ENCODE assay signal across 11 cellular contexts in the genomic region with DNA sequence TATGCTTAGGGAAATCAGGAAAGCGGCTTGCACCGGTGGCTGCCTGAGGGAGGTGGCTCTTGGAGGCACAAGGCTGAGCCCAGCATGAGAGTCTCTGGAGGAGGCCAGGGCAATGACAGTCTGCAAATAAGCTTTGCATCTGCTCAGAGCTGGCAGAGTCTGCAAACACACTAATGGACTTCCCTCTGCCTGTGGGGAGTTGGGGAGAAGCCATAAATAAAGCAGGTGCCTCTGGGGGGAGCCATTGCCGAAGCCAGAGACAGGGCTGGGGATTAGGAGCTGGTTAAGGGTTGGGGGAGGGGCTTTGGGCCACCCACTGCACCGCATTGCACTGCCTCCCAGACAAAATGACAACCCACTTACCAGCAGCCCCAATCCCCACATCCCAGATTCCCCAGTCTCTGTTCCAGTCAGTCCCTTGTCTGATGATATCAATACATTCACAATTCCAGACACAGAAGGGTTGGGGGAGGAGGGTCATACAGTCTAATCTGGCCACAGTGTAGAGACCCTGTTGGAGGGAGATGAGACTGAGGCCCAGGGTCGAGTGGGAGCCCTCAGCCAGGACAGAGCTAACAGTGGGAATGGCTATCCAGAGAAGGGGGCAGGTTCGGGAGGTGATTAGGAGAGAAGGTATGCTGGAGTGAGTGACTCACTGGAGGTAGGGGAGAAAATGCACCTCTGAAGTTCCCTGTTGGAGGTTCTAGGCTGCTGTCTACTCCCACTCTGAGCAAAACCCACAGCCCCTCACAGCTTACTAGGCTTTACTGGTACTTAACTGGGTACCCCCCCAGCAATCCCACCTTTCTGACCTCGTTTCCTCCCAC. TPM values are rescaled to one million over a fixed set of nuclear protein-coding genes. Genes with fewer than 3 reads are reported as not detected.
A peak's percentile ranks its signal among the peaks of the same experiment; 100 is the strongest.
DNase-seq lines count a peak whose midpoint lies in the region; ATAC-seq, FAIRE-seq and TF ChIP-seq lines count a peak whose summit lies in the region.
"Had no signal": no experiment of that assay in that cellular context is flagged by ENCODE, and none has a peak within 500 bp of the region (broad histone marks: within the 10 kb centered on the region; RNA-seq: fewer than 3 reads in every experiment).

No MANE protein-coding gene starts in this region.

- H3K4me2 ChIP-seq in K562 (ENCODE audit: insufficient read depth, low read length): no peak overlapping the region

- H3K4me1 Mint-ChIP-seq in activated naive CD4-positive, alpha-beta T cell treated with anti-CD3 and anti-CD28 coated beads for 36 hours (ENCODE audit: low read depth): peaks cover under 1% of the 10 kb centered on the region
- H3K4me1 Mint-ChIP-seq in activated naive CD4-positive, alpha-beta T cell treated with anti-CD3 and anti-CD28 coated beads, Interleukin-2, amount 10 ng/mL, durations not matched to agents 7 days and 5 days: peaks cover 4% of the 10 kb centered on the region

- H3K4me3 ChIP-seq in K562: no peak overlapping the region
- no peak overlapping the region for H3K4me3 ChIP-seq in upper lobe of right lung
- H3K4me3 ChIP-seq: thoracic aorta had no signal

- DNase-seq in activated naive CD4-positive, alpha-beta T cell treated with anti-CD3 and anti-CD28 coated beads for 36 hours: peak; percentile 26
- no peak for DNase-seq in activated naive CD4-positive, alpha-beta T cell treated with anti-CD3 and anti-CD28 coated beads, Interleukin-2, amount 10 ng/mL, durations not matched to agents 7 days and 5 days
- DNase-seq in NCI-H2107 (lab: John Stamatoyannopoulos, UW) (peak; percentile 74), K562 (ENCODE audit: extremely low read depth in 1 of 4, low spot score in 3 of 4) (peak; percentile 24 to 35 (median 27)), upper lobe of right lung (peak; percentile 27), DMS79 treated with DMSO at 0.1 percent for 48 hours (lab: John Stamatoyannopoulos, UW) (no peak), SW 1271 (lab: John Stamatoyannopoulos, UW) (no peak)
- DNase-seq: activated CD4-positive, alpha-beta T cell treated with anti-CD3 and anti-CD28 coated beads for 4 hours had no signal

- no peak for TF ChIP-seq EP300 in K562 (IDR thresholded peaks at IDR 0.05; ENCODE audit: low read length)

- no peaks in the 10 kb centered on the region for H3K36me3 Mint-ChIP-seq in activated naive CD4-positive, alpha-beta T cell treated with anti-CD3 and anti-CD28 coated beads for 36 hours (ENCODE audit: low read depth)
- H3K36me3 Mint-ChIP-seq in activated naive CD4-positive, alpha-beta T cell treated with anti-CD3 and anti-CD28 coated beads, Interleukin-2, amount 10 ng/mL, durations not matched to agents 7 days and 5 days: no peaks in the 10 kb centered on the region

- TF ChIP-seq CTCF in K562 (IDR thresholded peaks at IDR 0.05 in 2 of 3, conservative IDR thresholded peaks at IDR 0.05 in 1 of 3; ENCODE audit: insufficient read depth in 2 of 3, low read depth in 1 of 3, low read length in 3 of 3) (peak; percentile 34 to 43 (median 39); a peak in 5 of 6 replicates), upper lobe of right lung (IDR thresholded peaks at IDR 0.05) (no peak)

- H3K27me3 Mint-ChIP-seq in activated naive CD4-positive, alpha-beta T cell treated with anti-CD3 and anti-CD28 coated beads for 36 hours (ENCODE audit: low read depth): peaks cover 38% of the 10 kb centered on the region
- peaks cover 63% of the 10 kb centered on the region for H3K27me3 Mint-ChIP-seq in activated naive CD4-positive, alpha-beta T cell treated with anti-CD3 and anti-CD28 coated beads, Interleukin-2, amount 10 ng/mL, durations not matched to agents 7 days and 5 days

- no peak for FAIRE-seq in K562 (lab: Jason Lieb, UNC)

- H3K9ac ChIP-seq in K562 (ENCODE audit: insufficient read depth in 1 of 2, low read depth in 2 of 2, low read length in 2 of 2): no peak overlapping the region

- H3K9me1 ChIP-seq in K562 (ENCODE audit: control insufficient read depth, insufficient read depth, low read length): no peaks in the 10 kb centered on the region

- TF ChIP-seq RAD21 in K562 (CRISPR knock-in tag; conservative IDR thresholded peaks at IDR 0.05 in 1 of 2, IDR thresholded peaks at IDR 0.05 in 1 of 2): peak in 1 of 2 experiments; percentile 42; a peak in 2 of 4 replicates

- CTCF ChIA-PET in activated naive CD4-positive, alpha-beta T cell treated with anti-CD3 and anti-CD28 coated beads for 36 hours (lab: Charles Lee): interaction anchor here (0.6 to 1.8 kb wide), 6 partner anchors 9 to 421 kb away, joined by 3 to 7 read pairs (median 3); no protein-coding TSS in a partner anchor
- CTCF ChIA-PET in activated naive CD4-positive, alpha-beta T cell treated with anti-CD3 and anti-CD28 coated beads, Interleukin-2, amount 10 ng/mL, durations not matched to agents 7 days and 5 days (lab: Charles Lee): interaction anchor here (0.7 to 3.1 kb wide), 4 partner anchors 10 to 412 kb away, joined by 3 to 15 read pairs (median 4); no protein-coding TSS in a partner anchor
- CTCF ChIA-PET in K562 (lab: Yijun Ruan, JAX; ENCODE audit: low intra/inter-chr PET ratio): no interaction called here

- no peaks in the 10 kb centered on the region for H3K9me3 Mint-ChIP-seq in activated naive CD4-positive, alpha-beta T cell treated with anti-CD3 and anti-CD28 coated beads for 36 hours
- no peaks in the 10 kb centered on the region for H3K9me3 Mint-ChIP-seq in activated naive CD4-positive, alpha-beta T cell treated with anti-CD3 and anti-CD28 coated beads, Interleukin-2, amount 10 ng/mL, durations not matched to agents 7 days and 5 days

- intact Hi-C loops in activated naive CD4-positive, alpha-beta T cell treated with anti-CD3 and anti-CD28 coated beads for 36 hours (cut with micrococcal nuclease): loop anchor here (10.0 kb wide), 1 partner anchor 56 kb away; no protein-coding TSS in a partner anchor
- intact Hi-C loops in K562 (cut with micrococcal nuclease): no loop called here
- intact Hi-C loops in upper lobe of right lung (cut with DNase I): no loop called here

- in situ Hi-C loops in K562 (cut with MboI): no loop called here

- H3K27ac Mint-ChIP-seq in activated naive CD4-positive, alpha-beta T cell treated with anti-CD3 and anti-CD28 coated beads for 36 hours: no peak overlapping the region
- no peak overlapping the region for H3K27ac Mint-ChIP-seq in activated naive CD4-positive, alpha-beta T cell treated with anti-CD3 and anti-CD28 coated beads, Interleukin-2, amount 10 ng/mL, durations not matched to agents 7 days and 5 days

- 1% methylated on average over 7 of the region's 7 CpGs for WGBS in K562 (ENCODE audit: insufficient coverage, low coverage, missing lambda C conversion rate)

- ATAC-seq in K562 (peak; percentile 80), upper lobe of right lung (peak; percentile 20), HG03139 (IDR thresholded peaks at IDR 0.05; ENCODE audit: unreplicated experiment) (no peak)

- no peak overlapping the region for H3K27ac ChIP-seq in K562 (ENCODE audit: extremely low read depth, low read depth, low read length)
- no peak overlapping the region for H3K27ac ChIP-seq in upper lobe of right lung
- H3K27ac ChIP-seq: C4-2B, thoracic aorta had no signal

- H3K9me3 ChIP-seq in K562 (replicated peaks; ENCODE audit: control insufficient read depth, insufficient read depth, low read depth, low read length) (no peaks in the 10 kb centered on the region), upper lobe of right lung (no peaks in the 10 kb centered on the region)
- H3K9me3 ChIP-seq: thoracic aorta had no signal

- H3K36me3 ChIP-seq in K562 (ENCODE audit: control insufficient read depth, insufficient read depth, low read length) (no peaks in the 10 kb centered on the region), upper lobe of right lung (no peaks in the 10 kb centered on the region)
- H3K36me3 ChIP-seq: thoracic aorta had no signal

- no TSS peak for BruUV-seq in K562 (replicated peaks; lab: Mats Ljungman, UMichigan)

- H3K79me2 ChIP-seq in K562 (ENCODE audit: control insufficient read depth, insufficient read depth, low read length): no peaks in the 10 kb centered on the region

- no peak for TF ChIP-seq POLR2A in K562 (conservative IDR thresholded peaks at IDR 0.05)

- POLR2A ChIA-PET in K562 (lab: Yijun Ruan, JAX): no interaction called here

- no peak overlapping the region for H2AFZ ChIP-seq in K562 (ENCODE audit: low read depth, low read length)

- no peaks in the 10 kb centered on the region for H3K4me1 ChIP-seq in K562 (replicated peaks in 1 of 2; ENCODE audit: control insufficient read depth in 2 of 2, insufficient read depth in 2 of 2, low read length in 2 of 2)
- no peaks in the 10 kb centered on the region for H3K4me1 ChIP-seq in upper lobe of right lung

- no peak overlapping the region for H3K4me3 Mint-ChIP-seq in activated naive CD4-positive, alpha-beta T cell treated with anti-CD3 and anti-CD28 coated beads for 36 hours
- no peak overlapping the region for H3K4me3 Mint-ChIP-seq in activated naive CD4-positive, alpha-beta T cell treated with anti-CD3 and anti-CD28 coated beads, Interleukin-2, amount 10 ng/mL, durations not matched to agents 7 days and 5 days

- no peaks in the 10 kb centered on the region for H4K20me1 ChIP-seq in K562 (replicated peaks; ENCODE audit: control insufficient read depth, insufficient read depth, low read length)

- H3K27me3 ChIP-seq in K562 (ENCODE audit: control insufficient read depth in 2 of 2, insufficient read depth in 2 of 2, low read length in 2 of 2): peaks cover 6 to 18% of the 10 kb centered on the region in 2 experiments; a peak in 3 of 5 replicates
- peaks cover 53% of the 10 kb centered on the region for H3K27me3 ChIP-seq in upper lobe of right lung

TF ChIP-seq in K562, 482 proteins besides CTCF, POLR2A, EP300 and RAD21 (continues in another document):
- TF ChIP-seq SREBF1 (IDR thresholded peaks at IDR 0.05; ENCODE audit: borderline replicate concordance, low read depth, low read length): no peak

RNA-seq across cellular contexts. Expression of a gene that starts 53.7 kb away (rescaled TPM):
- total RNA-seq in activated naive CD4-positive, alpha-beta T cell treated with anti-CD3 and anti-CD28 coated beads for 36 hours: under 1 TPM; 0.21 to 0.27 TPM
- not detected in 2 replicates for total RNA-seq in K562 (2011; cell fraction: chromatin; rRNA removed; ENCODE audit: low replicate concordance)
- not detected in 2 replicates for total RNA-seq in K562 (2011; cell fraction: nucleolus; rRNA removed)
- total RNA-seq in K562 (2011; cell fraction: nucleoplasm; rRNA removed): not detected in 2 replicates
- total RNA-seq in K562 (2014; rRNA removed): not detected in 2 replicates
- not detected in 2 replicates for total RNA-seq in K562 (2014; rRNA removed; fragmentation: Illumina TruSeq; extraction: Trizol)
- total RNA-seq in K562 (2015; rRNA removed; fragmentation: Illumina TruSeq; extraction: Trizol): not detected in 2 replicates
- 0.09 and 0.13 TPM in 2 replicates for total RNA-seq in K562 (2021)
- polyA plus RNA-seq in K562 (2011; rRNA removed): not detected in 2 replicates
- not detected in 2 replicates for polyA plus RNA-seq in K562 (2011; cell fraction: cytosol; rRNA removed)
- polyA plus RNA-seq in K562 (2011; cell fraction: nucleus; rRNA removed): not detected in 2 replicates
- polyA plus RNA-seq in K562 (2012): 0.04 and 0.11 TPM in 2 replicates
- polyA plus RNA-seq in K562 (2014; fragmentation: Illumina TruSeq; extraction: Trizol): not detected in 2 replicates
- polyA plus RNA-seq in K562 (2014; fragmentation: Nextera tagmentation; extraction: Ambion mirVana): not detected
- polyA plus RNA-seq in K562 (2014; rRNA removed): 0.03 TPM in 1 of 2 replicates, not detected in the other
- polyA minus RNA-seq in K562 (2011; rRNA and poly(A)+ RNA removed): not detected in 2 replicates
- not detected in 2 replicates for polyA minus RNA-seq in K562 (2011; cell fraction: cytosol; rRNA and poly(A)+ RNA removed)
- not detected in 2 replicates for polyA minus RNA-seq in K562 (2011; cell fraction: nucleus; rRNA and poly(A)+ RNA removed)
- 0.23 TPM for total RNA-seq in upper lobe of right lung

Comparison
In these comparisons a context has a peak if more than half of its experiments do, and no peak if none do; other contexts are left out.
1. DNase-seq: peak in activated naive CD4-positive, alpha-beta T cell treated with anti-CD3 and anti-CD28 coated beads for 36 hours (single experiment), NCI-H2107 (single experiment), K562 (4 of 4) and upper lobe of right lung (single experiment); none in activated naive CD4-positive, alpha-beta T cell treated with anti-CD3 and anti-CD28 coated beads, Interleukin-2, amount 10 ng/mL, durations not matched to agents 7 days and 5 days (single experiment), DMS79 treated with DMSO at 0.1 percent for 48 hours (single experiment) and SW 1271 (0 of 2).